8 cellular contexts compared by ENCODE assay signal in the genomic region with DNA sequence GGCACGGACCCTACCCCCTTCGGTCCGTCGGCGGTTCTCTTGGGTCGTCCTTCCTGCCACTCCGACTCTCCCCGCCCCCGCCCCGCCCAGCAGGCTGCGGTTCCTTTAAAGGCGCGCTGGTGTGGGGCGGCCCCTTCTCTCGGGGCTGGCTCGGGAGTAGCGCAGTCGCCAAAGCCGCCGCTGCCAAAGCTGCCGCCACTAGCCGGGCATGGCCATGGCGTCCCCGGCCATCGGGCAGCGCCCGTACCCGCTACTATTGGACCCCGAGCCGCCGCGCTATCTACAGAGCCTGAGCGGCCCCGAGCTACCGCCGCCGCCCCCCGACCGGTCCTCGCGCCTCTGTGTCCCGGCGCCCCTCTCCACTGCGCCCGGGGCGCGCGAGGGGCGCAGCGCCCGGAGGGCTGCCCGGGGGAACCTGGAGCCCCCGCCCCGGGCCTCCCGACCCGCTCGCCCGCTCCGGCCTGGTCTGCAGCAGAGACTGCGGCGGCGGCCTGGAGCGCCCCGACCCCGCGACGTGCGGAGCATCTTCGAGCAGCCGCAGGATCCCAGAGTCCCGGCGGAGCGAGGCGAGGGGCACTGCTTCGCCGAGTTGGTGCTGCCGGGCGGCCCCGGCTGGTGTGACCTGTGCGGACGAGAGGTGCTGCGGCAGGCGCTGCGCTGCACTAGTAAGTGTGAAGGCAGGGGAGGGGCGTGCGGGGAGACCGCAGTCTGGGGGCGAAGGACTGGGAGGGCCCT. TPM values are rescaled to one million over a fixed set of nuclear protein-coding genes. Genes with fewer than 3 reads are reported as not detected.
DNase-seq lines count a peak whose midpoint lies in the region; ATAC-seq and TF ChIP-seq lines count a peak whose summit lies in the region.

A gene with protein sequence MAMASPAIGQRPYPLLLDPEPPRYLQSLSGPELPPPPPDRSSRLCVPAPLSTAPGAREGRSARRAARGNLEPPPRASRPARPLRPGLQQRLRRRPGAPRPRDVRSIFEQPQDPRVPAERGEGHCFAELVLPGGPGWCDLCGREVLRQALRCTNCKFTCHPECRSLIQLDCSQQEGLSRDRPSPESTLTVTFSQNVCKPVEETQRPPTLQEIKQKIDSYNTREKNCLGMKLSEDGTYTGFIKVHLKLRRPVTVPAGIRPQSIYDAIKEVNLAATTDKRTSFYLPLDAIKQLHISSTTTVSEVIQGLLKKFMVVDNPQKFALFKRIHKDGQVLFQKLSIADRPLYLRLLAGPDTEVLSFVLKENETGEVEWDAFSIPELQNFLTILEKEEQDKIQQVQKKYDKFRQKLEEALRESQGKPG (plus strand): TSS at position 137 of the 735 bp plus-strand sequence. CDS start 72 bp downstream, at position 209.

- DNase-seq in EH (ENCODE audit: low read depth) (peak; percentile 81), H7 (peak; percentile 95), NCI-H187 treated with DMSO at 0.1 percent for 48 hours (lab: John Stamatoyannopoulos, UW) (peak; percentile 44), dorsolateral prefrontal cortex (peak; percentile 37 to 88 (median 76)), lung (ENCODE audit: low spot score) (peak; percentile 89), HT-29 (ENCODE audit: low spot score) (no peak)
- peak; percentile 63 to 73 for DNase-seq in activated CD4-positive, alpha-beta T cell treated with anti-CD3 and anti-CD28 coated beads, Interleukin-2, amount 50 U/mL, for 24 hours (ENCODE audit: low read depth in 1 of 2, low spot score in 1 of 2)
- DNase-seq in stimulated activated CD4-positive, alpha-beta T cell treated with anti-CD3 and anti-CD28 coated beads, TNF-alpha, amount 100 ng/mL, for 48 hours (ENCODE audit: low read depth in 3 of 3) = peak; percentile 63 to 86 (median 66)

- H3K4me3 ChIP-seq in H7 (ENCODE audit: insufficient read depth, low read depth, low read length) (peak within 1 kb of the TSS; percentile 69), dorsolateral prefrontal cortex (peak within 1 kb of the TSS; percentile 35 to 83 (median 68)), lung (peak within 1 kb of the TSS; percentile 58)

- H3K36me3 ChIP-seq in H7 (replicated peaks; ENCODE audit: control insufficient read depth, insufficient read depth, low read length) (no peaks in the 10 kb centered on the region), lung (ENCODE audit: control insufficient read depth in 2 of 2, insufficient read depth in 2 of 2, low read length in 2 of 2) (no peaks in the 10 kb centered on the region)

- H3K27me3 ChIP-seq in H7 (ENCODE audit: control insufficient read depth, insufficient read depth, low read length) (peaks cover 73% of the 10 kb centered on the region), dorsolateral prefrontal cortex (peaks cover 0 to 33% (median 0%) of the 10 kb centered on the region in 45 donors), lung (ENCODE audit: control insufficient read depth, insufficient read depth) (no peaks in the 10 kb centered on the region)

- WGBS in lung, 2 donors = 2 to 3% methylated on average over 66 to 88 of the region's 88 CpGs

- H3K4me1 ChIP-seq in lung (ENCODE audit: control insufficient read depth in 2 of 2, insufficient read depth in 2 of 2, low read length in 2 of 2) = peaks cover 3 to 9% of the 10 kb centered on the region in 2 donors

- H3K27ac ChIP-seq in dorsolateral prefrontal cortex (peak within 1 kb of the TSS in 34 of 59 donors; percentile 6 to 79 (median 56)), lung (ENCODE audit: low read depth in 1 of 2, low read length in 1 of 2) (peak within 1 kb of the TSS in 1 of 2 donors; percentile 44)

- H3K9me3 ChIP-seq in lung (ENCODE audit: control insufficient read depth in 2 of 2, insufficient read depth in 1 of 2, low read length in 1 of 2) = no peaks in the 10 kb centered on the region

- intact Hi-C loops in dorsolateral prefrontal cortex (cut with DNase I) = loop anchor here in 1 of 2 donors (5.0 kb wide), 1 partner anchor 35 kb away; no protein-coding TSS in a partner anchor

- TF ChIP-seq CTCF in dorsolateral prefrontal cortex (IDR thresholded peaks at IDR 0.05 in 54 of 56, conservative IDR thresholded peaks at IDR 0.05 in 2 of 56; ENCODE audit: low read depth in 1 of 56, partially characterized antibody in 56 of 56) (no peak), lung (IDR thresholded peaks at IDR 0.05; ENCODE audit: control extremely low read depth, extremely low read depth) (no peak)

- ATAC-seq in lung (ENCODE audit: insufficient read depth, low FRiP score) = peak; percentile 83

RNA-seq across cellular contexts. Expression of the gene that starts here (rescaled TPM):
- 0.24 and 0.70 TPM in 2 replicates for total RNA-seq in H7 (2014; rRNA removed; shearing (Covaris generic))
- 10 to 100 TPM in 118 of 120 experiments, 1 to 10 TPM in 2; 7.5 to 31.8 (median 17.5) TPM for total RNA-seq in dorsolateral prefrontal cortex
- 10 to 100 TPM; 23.7 to 37.7 TPM for total RNA-seq in lung
- polyA plus RNA-seq in lung = 10 to 100 TPM; 10.3 to 38.2 TPM
- 7.9 and 8.8 TPM in 2 replicates for total RNA-seq in HT-29 (2014; rRNA removed; shearing (Covaris generic))

Comparison
In these comparisons a context has a peak if more than half of its experiments do, and no peak if none do; other contexts are left out.
1. Peak in DNase-seq and H3K4me3 ChIP-seq in H7; RNA of the gene not detected or under 1 TPM.